1 cellular context compared by ENCODE assay signal in the genomic region with DNA sequence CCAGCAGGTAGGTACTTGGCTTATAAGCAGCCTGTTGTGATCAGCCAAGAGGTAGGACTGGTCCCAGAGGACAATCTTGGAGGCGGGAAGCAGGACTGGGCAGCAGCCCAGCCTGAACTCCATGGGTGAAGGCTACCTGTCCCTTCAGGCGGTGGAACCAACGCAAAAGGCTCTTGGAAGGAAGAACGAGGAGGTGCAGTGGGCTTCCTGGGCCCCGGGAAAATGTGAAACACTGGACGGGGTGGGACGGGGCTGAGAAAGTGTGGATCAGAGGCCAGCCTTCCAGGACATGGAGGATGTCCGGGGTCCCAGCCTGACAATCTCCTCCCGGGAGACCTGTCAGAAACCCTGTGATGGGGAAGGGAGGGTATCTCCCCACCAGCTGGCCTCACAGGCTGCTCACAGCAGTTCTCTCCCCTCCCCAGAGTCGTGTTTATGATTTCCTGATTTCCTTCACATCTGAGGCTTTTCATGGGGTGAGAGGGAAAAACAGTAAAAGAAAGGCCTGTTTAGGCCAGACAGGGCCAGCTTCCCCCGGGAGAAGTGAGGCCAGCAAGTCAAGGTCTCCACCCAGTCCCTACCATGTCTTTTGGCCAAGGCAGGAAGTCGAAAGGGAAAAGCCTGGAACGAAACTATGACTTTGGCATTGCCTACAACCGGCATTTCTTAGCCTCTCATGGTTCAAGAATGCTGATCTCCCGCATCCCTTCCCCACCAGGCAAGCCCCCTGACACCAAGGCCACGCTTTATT.
TF ChIP-seq lines count a peak whose summit lies in the region.

No MANE protein-coding gene starts in this region.

TF ChIP-seq in IMR-90, 13 proteins besides CTCF, POLR2A, EP300 and RAD21:
- TF ChIP-seq RCOR1 (IDR thresholded peaks at IDR 0.05; ENCODE audit: insufficient replicate concordance, low read length) = no peak
- TF ChIP-seq CEBPB (IDR thresholded peaks at IDR 0.05; ENCODE audit: low read depth, low read length) = no peak
- TF ChIP-seq BHLHE40 (IDR thresholded peaks at IDR 0.05; ENCODE audit: low read depth, low read length) = no peak
- no peak for TF ChIP-seq MAZ (IDR thresholded peaks at IDR 0.05; ENCODE audit: borderline replicate concordance, low read depth, low read length)
- no peak for TF ChIP-seq NFE2L2 (IDR thresholded peaks at IDR 0.05; ENCODE audit: low read depth, low read length)
- no peak for TF ChIP-seq RFX5 (IDR thresholded peaks at IDR 0.05; ENCODE audit: low read depth, low read length)
- TF ChIP-seq ELK1 (IDR thresholded peaks at IDR 0.05; ENCODE audit: borderline replicate concordance, low read depth, low read length) = no peak
- TF ChIP-seq SMC3 (IDR thresholded peaks at IDR 0.05; ENCODE audit: low read depth, low read length) = no peak
- TF ChIP-seq USF2 (IDR thresholded peaks at IDR 0.05; ENCODE audit: low read depth, low read length) = no peak
- TF ChIP-seq FOS (IDR thresholded peaks at IDR 0.05; ENCODE audit: low read depth, low read length) = no peak
- TF ChIP-seq CHD1 (IDR thresholded peaks at IDR 0.05; ENCODE audit: low read depth, low read length) = no peak
- no peak for TF ChIP-seq MXI1 (IDR thresholded peaks at IDR 0.05; ENCODE audit: borderline replicate concordance, low read depth, low read length)
- no peak for TF ChIP-seq MAFK (IDR thresholded peaks at IDR 0.05; ENCODE audit: low read depth, low read length)
